ENCODE assay signal across 8 cellular contexts in genomic region chr3:101574388-101575156, GRCh38. TPM values are rescaled to one million over a fixed set of nuclear protein-coding genes. Genes with fewer than 3 reads are reported as not detected.
A peak's percentile ranks its signal among the peaks of the same experiment; 100 is the strongest.
DNase-seq lines count a peak whose midpoint lies in the region; ATAC-seq and TF ChIP-seq lines count a peak whose summit lies in the region.

No MANE protein-coding gene starts in this region.

- H3K27ac ChIP-seq in suprapubic skin: peak overlapping the region; percentile 98

- TF ChIP-seq CTCF in GM12875 (IDR thresholded peaks at IDR 0.05; ENCODE audit: borderline replicate concordance, insufficient read depth, low read depth, low read length) (no peak), NB4 (IDR thresholded peaks at IDR 0.05; ENCODE audit: low read depth, low read length) (no peak), epithelial cell of proximal tubule (conservative IDR thresholded peaks at IDR 0.05; ENCODE audit: low read depth, low read length) (no peak), suprapubic skin (IDR thresholded peaks at IDR 0.05) (no peak)

- H3K4me1 ChIP-seq in suprapubic skin: peaks cover 48% of the 10 kb centered on the region

- peak overlapping the region; percentile 79 for H3K4me3 ChIP-seq in GM12875 (ENCODE audit: low read depth, low read length)
- peak overlapping the region; percentile 92 for H3K4me3 ChIP-seq in NB4 (ENCODE audit: low read depth, low read length)
- peak overlapping the region; percentile 90 for H3K4me3 ChIP-seq in epithelial cell of proximal tubule (ENCODE audit: low read depth, low read length)
- peak overlapping the region; percentile 78 for H3K4me3 ChIP-seq in suprapubic skin

- in situ Hi-C loops in ACHN (cut with HindIII; ENCODE audit: low pct_ligation_motif_present, low pct_unique_long_range_greater_than_20kb, low sequenced_read_pairs): no loop called here

- DNase-seq in ACHN (peak; percentile 51), NB4 (ENCODE audit: low read depth) (peak; percentile 66), epithelial cell of proximal tubule (ENCODE audit: low read depth) (no peak), mucosa of gallbladder (ENCODE audit: low spot score) (peak; percentile 23), suprapubic skin (ENCODE audit: low spot score in 2 of 2) (peak; percentile 73 to 80)
- DNase-seq in activated CD4-positive, CD25-positive, alpha-beta regulatory T cell (lab: John Stamatoyannopoulos, UW): peak; percentile 43 to 63 (median 54)

- TF ChIP-seq EP300 in suprapubic skin (IDR thresholded peaks at IDR 0.05): no peak

- H3K27me3 ChIP-seq in suprapubic skin: no peaks in the 10 kb centered on the region

- no peaks in the 10 kb centered on the region for H3K9me3 ChIP-seq in suprapubic skin

- TF ChIP-seq POLR2A in NB4 (IDR thresholded peaks at IDR 0.05; ENCODE audit: extremely low read depth, insufficient read length): no peak
- TF ChIP-seq POLR2A in suprapubic skin (IDR thresholded peaks at IDR 0.05): no peak

- peaks cover 11% of the 10 kb centered on the region for H3K36me3 ChIP-seq in suprapubic skin

- peak; percentile 47 for ATAC-seq in HG02759 (IDR thresholded peaks at IDR 0.05; ENCODE audit: unreplicated experiment)

- 1% methylated on average over 20 of the region's 42 CpGs for WGBS in suprapubic skin

RNA-seq across cellular contexts. Expression of gene PCNP, which starts 0.6 kb away (rescaled TPM):
- 54.7 and 57.9 TPM in 2 replicates for total RNA-seq in epithelial cell of proximal tubule
- total RNA-seq in mucosa of gallbladder: 139 TPM
- 100 to 1,000 TPM in 1 of 4 donors, 10 to 100 TPM in 3; 53.8 to 133 (median 72.6) TPM for total RNA-seq in suprapubic skin

RNA-seq across cellular contexts. Expression of gene TRMT10C, which starts 12.9 kb away (rescaled TPM):
- 33.3 and 39.4 TPM in 2 replicates for total RNA-seq in epithelial cell of proximal tubule
- 13.2 TPM for total RNA-seq in mucosa of gallbladder
- total RNA-seq in suprapubic skin: 10 to 100 TPM; 22.6 to 36.4 (median 28.1) TPM
